ENCODE assay signal across 11 cellular contexts in the genomic region with DNA sequence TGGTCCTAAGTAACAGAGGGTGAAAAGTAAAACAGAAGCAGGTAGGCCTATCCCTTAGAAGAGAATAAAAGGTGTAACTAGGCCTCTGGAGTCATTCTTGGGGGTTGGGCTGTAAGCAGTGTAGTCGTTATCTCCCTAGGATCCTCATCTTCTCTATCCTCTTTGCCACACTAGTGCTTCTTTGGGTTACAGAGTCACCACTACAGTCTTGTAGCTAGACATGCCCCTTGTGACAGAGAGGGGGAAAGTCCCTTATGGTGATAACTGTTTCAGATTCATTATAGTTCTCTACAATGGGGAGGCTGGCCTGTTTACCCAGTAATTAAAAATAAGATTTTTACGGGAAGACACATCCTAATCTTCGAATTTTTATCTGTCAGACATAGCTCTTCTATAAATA. TPM values are rescaled to one million over a fixed set of nuclear protein-coding genes. Genes with fewer than 3 reads are reported as not detected.
DNase-seq lines count a peak whose midpoint lies in the region; ATAC-seq and TF ChIP-seq lines count a peak whose summit lies in the region.
"Had no signal": no experiment of that assay in that cellular context is flagged by ENCODE, and none has a peak within 500 bp of the region (broad histone marks: within the 10 kb centered on the region; RNA-seq: fewer than 3 reads in every experiment).

No MANE protein-coding gene starts in this region.

- H3K4me3 Mint-ChIP-seq in central memory CD8-positive, alpha-beta T cell: no peak overlapping the region
- no peak overlapping the region for H3K4me3 Mint-ChIP-seq in mesothelial cell of epicardium
- no peak overlapping the region for H3K4me3 Mint-ChIP-seq in WTC11

- no peaks in the 10 kb centered on the region for H3K9me3 Mint-ChIP-seq in central memory CD8-positive, alpha-beta T cell
- H3K9me3 Mint-ChIP-seq in mesothelial cell of epicardium: no peaks in the 10 kb centered on the region
- H3K9me3 Mint-ChIP-seq in WTC11: no peaks in the 10 kb centered on the region

- H3K27ac Mint-ChIP-seq in central memory CD8-positive, alpha-beta T cell (ENCODE audit: low read depth): peak overlapping the region; percentile 81
- no peak overlapping the region for H3K27ac Mint-ChIP-seq in mesothelial cell of epicardium
- H3K27ac Mint-ChIP-seq in WTC11: no peak overlapping the region

- no peak for DNase-seq in central memory CD8-positive, alpha-beta T cell (ENCODE audit: low spot score in 2 of 2)
- no peak for DNase-seq in foreskin melanocyte
- no peak for DNase-seq in mesothelial cell of epicardium (ENCODE audit: low spot score in 2 of 2, unreplicated experiment in 2 of 2)
- DNase-seq in cerebellum (ENCODE audit: low spot score): no peak
- DNase-seq in WTC11 (ENCODE audit: low spot score): no peak
- DNase-seq: DMS79 treated with DMSO at 0.1 percent for 48 hours, NCI-H1694 treated with DMSO at 0.1 percent for 48 hours had no signal

- POLR2A ChIA-PET in WTC11 (lab: Charles Lee): no interaction called here

- peak; percentile 95 for ATAC-seq in GM18858 (IDR thresholded peaks at IDR 0.05; ENCODE audit: unreplicated experiment)
- ATAC-seq in GM21381 (IDR thresholded peaks at IDR 0.05; ENCODE audit: unreplicated experiment): peak; percentile 77
- peak; percentile 95 for ATAC-seq in HG03095 (IDR thresholded peaks at IDR 0.05; ENCODE audit: unreplicated experiment)
- no peak for ATAC-seq in central memory CD8-positive, alpha-beta T cell (replicated peaks; ENCODE audit: extremely low read depth, poor library complexity, severe bottlenecking)
- ATAC-seq in WTC11: no peak
- ATAC-seq: esophagus mucosa had no signal

- CTCF ChIA-PET in WTC11 (lab: Charles Lee): no interaction called here

- no peak for TF ChIP-seq CTCF in mesothelial cell of epicardium (IDR thresholded peaks at IDR 0.05; ENCODE audit: unreplicated experiment)
- TF ChIP-seq CTCF in WTC11 (IDR thresholded peaks at IDR 0.05): no peak

- H3K27me3 Mint-ChIP-seq in central memory CD8-positive, alpha-beta T cell: no peaks in the 10 kb centered on the region
- no peaks in the 10 kb centered on the region for H3K27me3 Mint-ChIP-seq in mesothelial cell of epicardium (ENCODE audit: low read depth)
- no peaks in the 10 kb centered on the region for H3K27me3 Mint-ChIP-seq in WTC11 (ENCODE audit: low read depth)

- no peaks in the 10 kb centered on the region for H3K4me1 Mint-ChIP-seq in central memory CD8-positive, alpha-beta T cell
- peaks cover 6% of the 10 kb centered on the region for H3K4me1 Mint-ChIP-seq in mesothelial cell of epicardium
- H3K4me1 Mint-ChIP-seq in WTC11: no peaks in the 10 kb centered on the region

- H3K36me3 Mint-ChIP-seq in central memory CD8-positive, alpha-beta T cell (ENCODE audit: insufficient read depth): peaks cover 24% of the 10 kb centered on the region
- H3K36me3 Mint-ChIP-seq in mesothelial cell of epicardium (peaks cover 5% of the 10 kb centered on the region), WTC11 (peaks cover 20% of the 10 kb centered on the region)

TF ChIP-seq in WTC11, 78 proteins besides CTCF, POLR2A, EP300 and RAD21:
- TF ChIP-seq ATF1 (CRISPR knock-in tag; IDR thresholded peaks at IDR 0.05): no peak
- TF ChIP-seq NR3C1 (CRISPR knock-in tag; conservative IDR thresholded peaks at IDR 0.05; ENCODE audit: low read depth): no peak
- TF ChIP-seq OVOL2 (CRISPR knock-in tag; IDR thresholded peaks at IDR 0.05; ENCODE audit: borderline replicate concordance): no peak
- TF ChIP-seq, protein P1, sequence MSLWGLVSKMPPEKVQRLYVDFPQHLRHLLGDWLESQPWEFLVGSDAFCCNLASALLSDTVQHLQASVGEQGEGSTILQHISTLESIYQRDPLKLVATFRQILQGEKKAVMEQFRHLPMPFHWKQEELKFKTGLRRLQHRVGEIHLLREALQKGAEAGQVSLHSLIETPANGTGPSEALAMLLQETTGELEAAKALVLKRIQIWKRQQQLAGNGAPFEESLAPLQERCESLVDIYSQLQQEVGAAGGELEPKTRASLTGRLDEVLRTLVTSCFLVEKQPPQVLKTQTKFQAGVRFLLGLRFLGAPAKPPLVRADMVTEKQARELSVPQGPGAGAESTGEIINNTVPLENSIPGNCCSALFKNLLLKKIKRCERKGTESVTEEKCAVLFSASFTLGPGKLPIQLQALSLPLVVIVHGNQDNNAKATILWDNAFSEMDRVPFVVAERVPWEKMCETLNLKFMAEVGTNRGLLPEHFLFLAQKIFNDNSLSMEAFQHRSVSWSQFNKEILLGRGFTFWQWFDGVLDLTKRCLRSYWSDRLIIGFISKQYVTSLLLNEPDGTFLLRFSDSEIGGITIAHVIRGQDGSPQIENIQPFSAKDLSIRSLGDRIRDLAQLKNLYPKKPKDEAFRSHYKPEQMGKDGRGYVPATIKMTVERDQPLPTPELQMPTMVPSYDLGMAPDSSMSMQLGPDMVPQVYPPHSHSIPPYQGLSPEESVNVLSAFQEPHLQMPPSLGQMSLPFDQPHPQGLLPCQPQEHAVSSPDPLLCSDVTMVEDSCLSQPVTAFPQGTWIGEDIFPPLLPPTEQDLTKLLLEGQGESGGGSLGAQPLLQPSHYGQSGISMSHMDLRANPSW (CRISPR knock-in tag; conservative IDR thresholded peaks at IDR 0.05; ENCODE audit: low read depth): no peak
- no peak for TF ChIP-seq NR2C2 (CRISPR knock-in tag; IDR thresholded peaks at IDR 0.05)
- no peak for TF ChIP-seq CREB1 (CRISPR knock-in tag; IDR thresholded peaks at IDR 0.05)
- TF ChIP-seq MXD4 (CRISPR knock-in tag; IDR thresholded peaks at IDR 0.05; ENCODE audit: borderline replicate concordance): no peak
- TF ChIP-seq, protein P2, sequence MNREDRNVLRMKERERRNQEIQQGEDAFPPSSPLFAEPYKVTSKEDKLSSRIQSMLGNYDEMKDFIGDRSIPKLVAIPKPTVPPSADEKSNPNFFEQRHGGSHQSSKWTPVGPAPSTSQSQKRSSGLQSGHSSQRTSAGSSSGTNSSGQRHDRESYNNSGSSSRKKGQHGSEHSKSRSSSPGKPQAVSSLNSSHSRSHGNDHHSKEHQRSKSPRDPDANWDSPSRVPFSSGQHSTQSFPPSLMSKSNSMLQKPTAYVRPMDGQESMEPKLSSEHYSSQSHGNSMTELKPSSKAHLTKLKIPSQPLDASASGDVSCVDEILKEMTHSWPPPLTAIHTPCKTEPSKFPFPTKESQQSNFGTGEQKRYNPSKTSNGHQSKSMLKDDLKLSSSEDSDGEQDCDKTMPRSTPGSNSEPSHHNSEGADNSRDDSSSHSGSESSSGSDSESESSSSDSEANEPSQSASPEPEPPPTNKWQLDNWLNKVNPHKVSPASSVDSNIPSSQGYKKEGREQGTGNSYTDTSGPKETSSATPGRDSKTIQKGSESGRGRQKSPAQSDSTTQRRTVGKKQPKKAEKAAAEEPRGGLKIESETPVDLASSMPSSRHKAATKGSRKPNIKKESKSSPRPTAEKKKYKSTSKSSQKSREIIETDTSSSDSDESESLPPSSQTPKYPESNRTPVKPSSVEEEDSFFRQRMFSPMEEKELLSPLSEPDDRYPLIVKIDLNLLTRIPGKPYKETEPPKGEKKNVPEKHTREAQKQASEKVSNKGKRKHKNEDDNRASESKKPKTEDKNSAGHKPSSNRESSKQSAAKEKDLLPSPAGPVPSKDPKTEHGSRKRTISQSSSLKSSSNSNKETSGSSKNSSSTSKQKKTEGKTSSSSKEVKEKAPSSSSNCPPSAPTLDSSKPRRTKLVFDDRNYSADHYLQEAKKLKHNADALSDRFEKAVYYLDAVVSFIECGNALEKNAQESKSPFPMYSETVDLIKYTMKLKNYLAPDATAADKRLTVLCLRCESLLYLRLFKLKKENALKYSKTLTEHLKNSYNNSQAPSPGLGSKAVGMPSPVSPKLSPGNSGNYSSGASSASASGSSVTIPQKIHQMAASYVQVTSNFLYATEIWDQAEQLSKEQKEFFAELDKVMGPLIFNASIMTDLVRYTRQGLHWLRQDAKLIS (CRISPR knock-in tag; IDR thresholded peaks at IDR 0.05; ENCODE audit: borderline replicate concordance): no peak
- no peak for TF ChIP-seq ZNF317 (CRISPR knock-in tag; IDR thresholded peaks at IDR 0.05; ENCODE audit: borderline replicate concordance, low read depth)
- TF ChIP-seq ZNF121 (CRISPR knock-in tag; IDR thresholded peaks at IDR 0.05): no peak

RNA-seq across cellular contexts. Expression of a gene that starts 16.4 kb away (rescaled TPM):
- total RNA-seq in mesothelial cell of epicardium: 56.7 to 61.2 TPM (median 61.0 TPM) in 3 replicates
- total RNA-seq in cerebellum: 60.4 TPM
- 54.0 to 57.0 TPM (median 55.1 TPM) in 3 replicates for total RNA-seq in WTC11 (2021)

Comparison
In these comparisons a context has a peak if more than half of its experiments do, and no peak if none do; other contexts are left out.
1. ATAC-seq: peak in GM18858 (single experiment), GM21381 (single experiment) and HG03095 (single experiment); none in central memory CD8-positive, alpha-beta T cell (single experiment) and WTC11 (single experiment).